In genomic region chr5:88883566-88884434, GRCh38 we compare ENCODE assay signal across 1 cellular context.
TF ChIP-seq lines count a peak whose summit lies in the region.

No MANE protein-coding gene starts in this region.

TF ChIP-seq in K562, 482 proteins besides CTCF, POLR2A, EP300 and RAD21 (continued from another document and continues in another):
- TF ChIP-seq ZBTB43 (CRISPR knock-in tag; IDR thresholded peaks at IDR 0.05) (0 out of 2 replicates have a peak, but pooled peaks have one; percentile 70), POLR2AphosphoS5 (IDR thresholded peaks at IDR 0.05; ENCODE audit: control insufficient read depth, insufficient read depth, low read depth, low read length) (no peak), TEAD1 (CRISPR knock-in tag; IDR thresholded peaks at IDR 0.05) (peak in 1 of 2 experiments; percentile 77; a peak in 1 of 4 replicates), ZKSCAN8 (CRISPR knock-in tag; IDR thresholded peaks at IDR 0.05) (0 out of 2 replicates have a peak, but pooled peaks have one; percentile 20), ID3 (CRISPR knock-in tag; IDR thresholded peaks at IDR 0.05) (no peak), ID3 (tag; IDR thresholded peaks at IDR 0.05) (peak; percentile 30; the same call in 1 of the 2 replicates), AFF4 (CRISPR knock-in tag; IDR thresholded peaks at IDR 0.05) (0 out of 2 replicates have a peak, but pooled peaks have one; percentile 36), PBX2 (CRISPR knock-in tag; IDR thresholded peaks at IDR 0.05; ENCODE audit: low read depth) (no peak), PBX2 (tag; conservative IDR thresholded peaks at IDR 0.05; ENCODE audit: low read depth) (0 out of 2 replicates have a peak, but pooled peaks have one; percentile 7), RNF2 (IDR thresholded peaks at IDR 0.05) (no peak), ZBTB40 (IDR thresholded peaks at IDR 0.05) (0 out of 2 replicates have a peak, but pooled peaks have one; percentile 26), ZBTB40 (CRISPR knock-in tag; IDR thresholded peaks at IDR 0.05) (no peak), CREB1 (IDR thresholded peaks at IDR 0.05) (0 out of 2 replicates have a peak, but pooled peaks have one; percentile 3), CREB1 (CRISPR knock-in tag; IDR thresholded peaks at IDR 0.05) (no peak), ATF7 (IDR thresholded peaks at IDR 0.05) (0 out of 2 replicates have a peak, but pooled peaks have one; percentile 14), ZNF143 (CRISPR knock-in tag; IDR thresholded peaks at IDR 0.05) (no peak), ZBTB12 (CRISPR knock-in tag; IDR thresholded peaks at IDR 0.05) (no peak), IRF1 (CRISPR knock-in tag; IDR thresholded peaks at IDR 0.05; ENCODE audit: borderline replicate concordance) (peak; percentile 77; the same call in 1 of the 2 replicates), ZNF3 (CRISPR knock-in tag; IDR thresholded peaks at IDR 0.05) (no peak), EGR1 (conservative IDR thresholded peaks at IDR 0.05) (peak; percentile 55; the same call in 1 of the 2 replicates), ZBTB17 (CRISPR knock-in tag; IDR thresholded peaks at IDR 0.05) (no peak), EZH2 (IDR thresholded peaks at IDR 0.05; ENCODE audit: borderline replicate concordance, low read depth, low read length) (no peak), KLF16 (IDR thresholded peaks at IDR 0.05) (no peak), ZFX (CRISPR knock-in tag; IDR thresholded peaks at IDR 0.05) (no peak), SRSF7 (optimal IDR thresholded peaks at IDR 0.05; ENCODE audit: low read depth, low read length) (no peak), HMG20A (CRISPR knock-in tag; conservative IDR thresholded peaks at IDR 0.05) (no peak), SRF (CRISPR knock-in tag; IDR thresholded peaks at IDR 0.05) (peak in 1 of 2 experiments; percentile 51; a peak in 1 of 4 replicates), ZFP30 (CRISPR knock-in tag; IDR thresholded peaks at IDR 0.05; ENCODE audit: borderline replicate concordance) (no peak), XRCC5 (IDR thresholded peaks at IDR 0.05; ENCODE audit: low read depth, low read length) (0 out of 2 replicates have a peak, but pooled peaks have one; percentile 44), MAX (CRISPR knock-in tag; IDR thresholded peaks at IDR 0.05) (peak; percentile 74), FOXK2 (conservative IDR thresholded peaks at IDR 0.05 in 1 of 2, IDR thresholded peaks at IDR 0.05 in 1 of 2; ENCODE audit: low read depth in 2 of 2) (peak in 1 of 2 experiments; percentile 62; a peak in 2 of 4 replicates), PHF8 (IDR thresholded peaks at IDR 0.05; ENCODE audit: borderline replicate concordance, low read length) (peak; percentile 28), ZSCAN32 (CRISPR knock-in tag; IDR thresholded peaks at IDR 0.05) (no peak), CEBPG (CRISPR knock-in tag; IDR thresholded peaks at IDR 0.05) (peak; percentile 38; the same call in 1 of the 2 replicates), CEBPG (tag; conservative IDR thresholded peaks at IDR 0.05 in 1 of 2, IDR thresholded peaks at IDR 0.05 in 1 of 2) (no peak), SMARCC2 (IDR thresholded peaks at IDR 0.05; ENCODE audit: low read depth) (no peak), BRF1 (IDR thresholded peaks at IDR 0.05; ENCODE audit: borderline replicate concordance, extremely low read depth, insufficient read length) (no peak), ETS1 (conservative IDR thresholded peaks at IDR 0.05; ENCODE audit: control insufficient read depth, low read depth, low read length) (no peak)
